In genomic region chr2:170714156-170715061, GRCh38 we compare ENCODE assay signal across 8 cellular contexts. TPM values are rescaled to one million over a fixed set of nuclear protein-coding genes. Genes with fewer than 3 reads are reported as not detected.
DNase-seq lines count a peak whose midpoint lies in the region; TF ChIP-seq lines count a peak whose summit lies in the region.

No MANE protein-coding gene starts in this region.

- H3K4me1 Mint-ChIP-seq in type B pancreatic cell (ENCODE audit: unreplicated experiment) = peaks cover 18% of the 10 kb centered on the region

- TF ChIP-seq CTCF in breast epithelium (IDR thresholded peaks at IDR 0.05) (no peak), lower leg skin (IDR thresholded peaks at IDR 0.05) (peak in 1 of 3 donors; percentile 35), type B pancreatic cell (conservative IDR thresholded peaks at IDR 0.05) (no peak)

- H3K9me3 ChIP-seq in breast epithelium = no peaks in the 10 kb centered on the region

- peak overlapping the region; percentile 47 to 82 (median 56) for H3K4me3 ChIP-seq in breast epithelium
- H3K4me3 ChIP-seq in lower leg skin (ENCODE audit: low read depth, poor library complexity, severe bottlenecking) = peak overlapping the region; percentile 49

- peaks cover 84% of the 10 kb centered on the region for H3K27me3 Mint-ChIP-seq in type B pancreatic cell

- DNase-seq in NCI-H82 (lab: John Stamatoyannopoulos, UW) (peak; percentile 31), NCI-H82 treated with DMSO at 0.1 percent for 48 hours (lab: John Stamatoyannopoulos, UW; ENCODE audit: unreplicated experiment) (no peak), NCI-H69 (lab: John Stamatoyannopoulos, UW) (peak; percentile 30), breast epithelium (ENCODE audit: low spot score in 2 of 2) (no peak), lower leg skin (ENCODE audit: low spot score in 2 of 2) (peak in 1 of 2 donors; percentile 87), type B pancreatic cell (ENCODE audit: extremely low spot score, unreplicated experiment) (no peak), NCI-H1930 (lab: John Stamatoyannopoulos, UW) (no peak), NCI-H1092 treated with DMSO at 0.1 percent for 48 hours (lab: John Stamatoyannopoulos, UW) (no peak)

- 1 to 3% methylated on average over 26 to 51 of the region's 74 CpGs for WGBS in lower leg skin, 2 donors

- peaks cover 9% of the 10 kb centered on the region for H3K9me3 Mint-ChIP-seq in type B pancreatic cell

- H3K4me1 ChIP-seq in breast epithelium = peaks cover 0 to 25% of the 10 kb centered on the region in 2 donors

- TF ChIP-seq POLR2A in breast epithelium (IDR thresholded peaks at IDR 0.05) = no peak
- TF ChIP-seq POLR2A in lower leg skin (IDR thresholded peaks at IDR 0.05) = no peak

- no peaks in the 10 kb centered on the region for H3K36me3 ChIP-seq in breast epithelium

- peak overlapping the region; percentile 85 for H3K4me3 Mint-ChIP-seq in type B pancreatic cell

- H3K27ac ChIP-seq in breast epithelium = peak overlapping the region in 1 of 2 donors; percentile 76

- intact Hi-C loops in breast epithelium (cut with DNase I; ENCODE audit: low total_unique reads) (no loop called here), lower leg skin (cut with DNase I; ENCODE audit: low total_unique reads) (no loop called here)

- H3K27me3 ChIP-seq in breast epithelium = peaks cover 10 to 67% of the 10 kb centered on the region in 2 donors

- H3K36me3 Mint-ChIP-seq in type B pancreatic cell = no peaks in the 10 kb centered on the region

- peak overlapping the region; percentile 24 for H3K27ac Mint-ChIP-seq in type B pancreatic cell

RNA-seq across cellular contexts. Expression of gene SP5, which starts 0.7 kb away (rescaled TPM):
- total RNA-seq in breast epithelium (1 to 10 TPM; 1.5 to 7.9 (median 5.8) TPM), lower leg skin (1 to 10 TPM; 1.8 to 6.5 (median 3.2) TPM), type B pancreatic cell (ENCODE audit: low replicate concordance) (1.1 and 4.4 TPM in 2 replicates)

RNA-seq across cellular contexts. Expression of gene ERICH2, which starts 55.8 kb away (rescaled TPM):
- under 1 TPM in 1 of 3 donors, not detected in 2; 0.80 TPM for total RNA-seq in breast epithelium
- total RNA-seq in lower leg skin = under 1 TPM in 1 of 4 donors, not detected in 3; 0.58 TPM
- not detected in 2 replicates for total RNA-seq in type B pancreatic cell (ENCODE audit: low replicate concordance)

Comparison
In these comparisons a context has a peak if more than half of its experiments do, and no peak if none do; other contexts are left out.
1. DNase-seq: peak in NCI-H82 (single experiment) and NCI-H69 (single experiment); none in NCI-H82 treated with DMSO at 0.1 percent for 48 hours (single experiment), breast epithelium (0 of 2), type B pancreatic cell (single experiment), NCI-H1930 (0 of 2) and NCI-H1092 treated with DMSO at 0.1 percent for 48 hours (single experiment).